8 cellular contexts compared by ENCODE assay signal in the genomic region with DNA sequence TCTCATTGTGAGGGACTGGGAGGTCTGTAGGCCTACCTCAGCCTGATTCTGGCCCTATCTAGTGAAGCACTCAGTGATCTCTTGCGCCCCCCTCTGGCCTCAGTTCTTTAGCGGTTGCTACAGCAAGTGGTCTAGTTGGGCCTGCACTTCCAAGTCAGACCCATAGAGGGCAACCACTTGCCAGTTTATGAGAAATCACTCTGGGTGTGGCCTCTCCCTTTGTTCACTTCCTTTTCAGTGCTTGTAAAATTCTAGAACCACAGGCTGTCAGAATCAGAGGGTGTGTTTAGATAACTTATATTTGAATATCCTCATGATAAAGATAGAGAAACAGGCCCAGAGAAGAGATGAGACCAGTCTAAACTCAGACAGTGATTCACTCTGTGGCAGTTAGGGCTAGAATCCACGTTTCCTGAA.
A peak's percentile ranks its signal among the peaks of the same experiment; 100 is the strongest.
DNase-seq lines count a peak whose midpoint lies in the region; ATAC-seq and TF ChIP-seq lines count a peak whose summit lies in the region.

No MANE protein-coding gene starts in this region.

- peak overlapping the region; percentile 50 to 70 (median 58) for H3K27ac ChIP-seq in right lobe of liver

- POLR2A ChIA-PET in activated CD4-positive, alpha-beta T cell treated with anti-CD3 and anti-CD28 coated beads, Interleukin-2, amount 10 ng/mL, durations not matched to agents 7 days and 5 days (lab: Charles Lee): no interaction called here

- peak overlapping the region; percentile 53 for H3K4me3 Mint-ChIP-seq in activated CD4-positive, alpha-beta T cell treated with anti-CD3 and anti-CD28 coated beads, Interleukin-2, amount 10 ng/mL, durations not matched to agents 7 days and 5 days

- peak; percentile 99 to 100 (median 100) for TF ChIP-seq CTCF in right lobe of liver (IDR thresholded peaks at IDR 0.05)

- H3K4me1 Mint-ChIP-seq in activated CD4-positive, alpha-beta T cell treated with anti-CD3 and anti-CD28 coated beads, Interleukin-2, amount 10 ng/mL, durations not matched to agents 7 days and 5 days: peaks cover 54% of the 10 kb centered on the region

- TF ChIP-seq POLR2A in right lobe of liver (IDR thresholded peaks at IDR 0.05): no peak

- no peaks in the 10 kb centered on the region for H3K4me1 ChIP-seq in right lobe of liver

- intact Hi-C loops in right lobe of liver (cut with DNase I): no loop called here

- H3K9me3 Mint-ChIP-seq in activated CD4-positive, alpha-beta T cell treated with anti-CD3 and anti-CD28 coated beads, Interleukin-2, amount 10 ng/mL, durations not matched to agents 7 days and 5 days: no peaks in the 10 kb centered on the region

- DNase-seq in Ammon's horn (ENCODE audit: low spot score): peak; percentile 90
- DNase-seq in GM19238 (ENCODE audit: insufficient read length, low spot score): peak; percentile 60
- DNase-seq in NCI-H526 treated with DMSO at 0.1 percent for 48 hours (lab: John Stamatoyannopoulos, UW): peak; percentile 29
- DNase-seq in activated CD4-positive, alpha-beta T cell treated with anti-CD3 and anti-CD28 coated beads, Interleukin-2, amount 10 ng/mL, durations not matched to agents 7 days and 5 days: peak; percentile 94
- peak; percentile 4 for DNase-seq in cortex of kidney (lab: John Stamatoyannopoulos, UW)
- DNase-seq in right lobe of liver: peak; percentile 87 to 92 (median 89)
- DNase-seq in stimulated activated CD4-positive, alpha-beta T cell treated with anti-CD3 and anti-CD28 coated beads, Interleukin-4, amount 100 ng/mL, for 4 hours: peak; percentile 86 to 87

- H3K4me3 ChIP-seq in right lobe of liver: no peak overlapping the region

- no peaks in the 10 kb centered on the region for H3K9me3 ChIP-seq in right lobe of liver

- no peaks in the 10 kb centered on the region for H3K27me3 Mint-ChIP-seq in activated CD4-positive, alpha-beta T cell treated with anti-CD3 and anti-CD28 coated beads, Interleukin-2, amount 10 ng/mL, durations not matched to agents 7 days and 5 days

- no peaks in the 10 kb centered on the region for H3K36me3 ChIP-seq in right lobe of liver

- WGBS in right lobe of liver (ENCODE audit: insufficient coverage, low coverage, low lambda C conversion rate, missing lambda C conversion rate): 3% methylated on average over 3 of the region's 3 CpGs

- peak overlapping the region; percentile 90 for H3K27ac Mint-ChIP-seq in activated CD4-positive, alpha-beta T cell treated with anti-CD3 and anti-CD28 coated beads, Interleukin-2, amount 10 ng/mL, durations not matched to agents 7 days and 5 days

- no peaks in the 10 kb centered on the region for H3K36me3 Mint-ChIP-seq in activated CD4-positive, alpha-beta T cell treated with anti-CD3 and anti-CD28 coated beads, Interleukin-2, amount 10 ng/mL, durations not matched to agents 7 days and 5 days (ENCODE audit: low read depth)

- H3K27me3 ChIP-seq in right lobe of liver: no peaks in the 10 kb centered on the region

- peak; percentile 84 for ATAC-seq in HG03378 (IDR thresholded peaks at IDR 0.05; ENCODE audit: unreplicated experiment)
- peak; percentile 98 to 100 (median 99) for ATAC-seq in right lobe of liver

- CTCF ChIA-PET in activated CD4-positive, alpha-beta T cell treated with anti-CD3 and anti-CD28 coated beads, Interleukin-2, amount 10 ng/mL, durations not matched to agents 7 days and 5 days (lab: Charles Lee): interaction anchor here (0.7 to 2.4 kb wide), 13 partner anchors 48 to 599 kb away, joined by 3 to 14 read pairs (median 5); a partner anchor contains a TSS

Comparison
In these comparisons a context has a peak if more than half of its experiments do, and no peak if none do; other contexts are left out.
1. DNase-seq: peak in every context shown above with its lines; median percentile 94 in activated CD4-positive, alpha-beta T cell treated with anti-CD3 and anti-CD28 coated beads, Interleukin-2, amount 10 ng/mL, durations not matched to agents 7 days and 5 days; 90 in Ammon's horn; 89 in right lobe of liver; 86 in stimulated activated CD4-positive, alpha-beta T cell treated with anti-CD3 and anti-CD28 coated beads, Interleukin-4, amount 100 ng/mL, for 4 hours; 60 in GM19238; 29 in NCI-H526 treated with DMSO at 0.1 percent for 48 hours; 4 in cortex of kidney.